ENCODE assay signal across 8 cellular contexts in the genomic region with DNA sequence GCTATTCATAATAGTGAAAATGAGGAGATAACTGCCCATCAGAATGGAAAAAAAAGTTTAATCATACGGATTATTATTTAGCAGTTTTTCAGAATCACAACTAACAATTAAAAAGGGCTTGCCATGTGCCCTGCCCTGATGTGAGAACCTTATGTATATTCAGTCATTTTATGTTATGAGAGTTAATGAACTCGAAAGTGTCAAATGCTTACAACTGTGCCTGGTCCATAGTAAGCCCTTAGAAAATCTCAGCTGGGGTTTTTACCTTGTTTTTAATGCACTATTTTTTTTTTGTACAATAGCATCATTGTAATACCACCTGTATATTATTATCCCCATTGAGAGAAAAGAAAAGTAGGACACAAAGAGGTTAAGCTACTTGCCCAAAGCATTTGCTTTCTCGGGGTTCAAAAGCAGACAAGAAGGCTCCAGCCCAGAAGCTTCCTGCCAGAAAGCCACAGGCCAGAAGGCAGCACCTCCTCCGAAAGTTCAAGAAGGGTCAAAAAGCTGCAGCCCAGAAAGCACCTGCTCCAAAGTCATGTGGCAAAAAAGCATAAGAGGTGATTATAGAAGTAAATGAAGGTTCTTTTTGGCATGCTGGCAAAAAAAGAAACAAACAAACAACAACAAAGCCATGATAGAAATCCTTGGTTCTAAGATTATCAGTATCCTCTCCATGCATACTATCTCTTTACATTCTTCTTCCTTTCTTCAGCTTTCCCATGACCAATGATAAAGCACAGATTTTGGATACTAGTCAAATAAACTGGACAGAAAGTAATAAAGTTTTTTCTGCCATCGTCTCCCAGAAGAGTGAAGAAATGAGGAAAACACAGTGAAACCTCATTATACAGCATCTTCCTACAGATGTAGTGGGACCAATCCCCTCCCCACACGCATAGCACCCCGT. TPM values are rescaled to one million over a fixed set of nuclear protein-coding genes. Genes with fewer than 3 reads are reported as not detected.
DNase-seq lines count a peak whose midpoint lies in the region; ATAC-seq and TF ChIP-seq lines count a peak whose summit lies in the region.

No MANE protein-coding gene starts in this region.

- no peak overlapping the region for H3K4me3 Mint-ChIP-seq in activated CD4-positive, alpha-beta T cell treated with anti-CD3 and anti-CD28 coated beads, Interleukin-2, amount 10 ng/mL, durations not matched to agents 7 days and 5 days
- no peak overlapping the region for H3K4me3 Mint-ChIP-seq in neural progenitor cell

- H3K4me1 ChIP-seq in Loucy (ENCODE audit: insufficient read depth, low read length, poor library complexity, severe bottlenecking) (peaks cover 10% of the 10 kb centered on the region), neural progenitor cell (peaks cover 9% of the 10 kb centered on the region)

- CTCF ChIA-PET in activated CD4-positive, alpha-beta T cell treated with anti-CD3 and anti-CD28 coated beads, Interleukin-2, amount 10 ng/mL, durations not matched to agents 7 days and 5 days (lab: Charles Lee): interaction anchor here (0.6 to 1.0 kb wide), 2 partner anchors 351 to 1333 kb away, joined by 4 to 5 read pairs; no protein-coding TSS in a partner anchor

- H3K27ac Mint-ChIP-seq in activated CD4-positive, alpha-beta T cell treated with anti-CD3 and anti-CD28 coated beads, Interleukin-2, amount 10 ng/mL, durations not matched to agents 7 days and 5 days: no peak overlapping the region
- no peak overlapping the region for H3K27ac Mint-ChIP-seq in neural progenitor cell

- no peaks in the 10 kb centered on the region; the same call in 1 of the 2 replicates for H3K9me3 ChIP-seq in Loucy (ENCODE audit: insufficient read depth, low read depth, low read length)
- H3K9me3 ChIP-seq in neural progenitor cell (ENCODE audit: low read depth): peaks cover 5% of the 10 kb centered on the region

- no peaks in the 10 kb centered on the region for H3K27me3 ChIP-seq in Loucy (ENCODE audit: insufficient read depth, low read length, poor library complexity, severe bottlenecking)
- no peaks in the 10 kb centered on the region for H3K27me3 ChIP-seq in neural progenitor cell

- no peaks in the 10 kb centered on the region for H3K27me3 Mint-ChIP-seq in activated CD4-positive, alpha-beta T cell treated with anti-CD3 and anti-CD28 coated beads, Interleukin-2, amount 10 ng/mL, durations not matched to agents 7 days and 5 days
- H3K27me3 Mint-ChIP-seq in neural progenitor cell (ENCODE audit: insufficient read depth, low read depth): no peaks in the 10 kb centered on the region

- peak; percentile 52 for DNase-seq in activated CD4-positive, alpha-beta T cell treated with anti-CD3 and anti-CD28 coated beads, Interleukin-2, amount 10 ng/mL, durations not matched to agents 7 days and 5 days
- no peak for DNase-seq in activated CD4-positive, alpha-beta T cell treated with anti-CD3 and anti-CD28 coated beads for 4 hours
- DNase-seq in neural progenitor cell (ENCODE audit: low spot score) (no peak), iPS-NIHi11 (ENCODE audit: low spot score) (no peak), iPS-NIHi7 (ENCODE audit: extremely low spot score) (no peak), NCI-H2227 treated with DMSO at 0.1 percent for 48 hours (lab: John Stamatoyannopoulos, UW) (no peak)

- POLR2A ChIA-PET in activated CD4-positive, alpha-beta T cell treated with anti-CD3 and anti-CD28 coated beads, Interleukin-2, amount 10 ng/mL, durations not matched to agents 7 days and 5 days (lab: Charles Lee): no interaction called here

- peak overlapping the region; percentile 8 for H3K4me3 ChIP-seq in Loucy (ENCODE audit: low read length, poor library complexity, severe bottlenecking)
- no peak overlapping the region for H3K4me3 ChIP-seq in neural progenitor cell

- no peaks in the 10 kb centered on the region for H3K36me3 Mint-ChIP-seq in activated CD4-positive, alpha-beta T cell treated with anti-CD3 and anti-CD28 coated beads, Interleukin-2, amount 10 ng/mL, durations not matched to agents 7 days and 5 days (ENCODE audit: low read depth)
- H3K36me3 Mint-ChIP-seq in neural progenitor cell: no peaks in the 10 kb centered on the region

- H3K4me1 Mint-ChIP-seq in activated CD4-positive, alpha-beta T cell treated with anti-CD3 and anti-CD28 coated beads, Interleukin-2, amount 10 ng/mL, durations not matched to agents 7 days and 5 days: peaks cover 20% of the 10 kb centered on the region
- H3K4me1 Mint-ChIP-seq in neural progenitor cell: peaks cover 12% of the 10 kb centered on the region

- H3K4me2 ChIP-seq in Loucy (ENCODE audit: low read depth, low read length, poor library complexity, severe bottlenecking) (peak overlapping the region; percentile 29), neural progenitor cell (peak overlapping the region; percentile 22)

- H4K20me1 ChIP-seq in Loucy (ENCODE audit: insufficient read depth, low read length, poor library complexity, severe bottlenecking) (no peaks in the 10 kb centered on the region), neural progenitor cell (ENCODE audit: low read depth) (no peaks in the 10 kb centered on the region)

- no peak for TF ChIP-seq CTCF in Loucy (conservative IDR thresholded peaks at IDR 0.05; ENCODE audit: low read length)
- TF ChIP-seq CTCF in neural progenitor cell (IDR thresholded peaks at IDR 0.05): no peak

- H3K27ac ChIP-seq in neural progenitor cell: no peak overlapping the region

- ATAC-seq in HG02610 (IDR thresholded peaks at IDR 0.05; ENCODE audit: unreplicated experiment): peak; percentile 94

- no peaks in the 10 kb centered on the region for H3K9me3 Mint-ChIP-seq in activated CD4-positive, alpha-beta T cell treated with anti-CD3 and anti-CD28 coated beads, Interleukin-2, amount 10 ng/mL, durations not matched to agents 7 days and 5 days
- peaks cover 6% of the 10 kb centered on the region for H3K9me3 Mint-ChIP-seq in neural progenitor cell

- H3F3A ChIP-seq in Loucy (ENCODE audit: low read depth) (no peaks in the 10 kb centered on the region), neural progenitor cell (ENCODE audit: low read depth) (no peaks in the 10 kb centered on the region)

- no peak overlapping the region for H2AFZ ChIP-seq in Loucy (ENCODE audit: low read length)
- H2AFZ ChIP-seq in neural progenitor cell (replicated peaks): no peak overlapping the region

- H3K36me3 ChIP-seq in Loucy (ENCODE audit: insufficient read depth, low read length) (no peaks in the 10 kb centered on the region), neural progenitor cell (no peaks in the 10 kb centered on the region)

- H3K9ac ChIP-seq in Loucy (ENCODE audit: low read depth, low read length, poor library complexity, severe bottlenecking) (no peak overlapping the region), neural progenitor cell (no peak overlapping the region)

- H3K9me2 ChIP-seq in Loucy (replicated peaks; ENCODE audit: low read depth, low read length): no peaks in the 10 kb centered on the region

- H3K79me2 ChIP-seq in Loucy (ENCODE audit: insufficient read depth, low read length): no peaks in the 10 kb centered on the region
- no peaks in the 10 kb centered on the region for H3K79me2 ChIP-seq in neural progenitor cell (ENCODE audit: low read depth)

RNA-seq across cellular contexts. Expression of a gene that starts 59.1 kb away (rescaled TPM):
- 100 to 1,000 TPM; 460 to 538 TPM for total RNA-seq in activated CD4-positive, alpha-beta T cell treated with anti-CD3 and anti-CD28 coated beads, Interleukin-2, amount 10 ng/mL, durations not matched to agents 7 days and 5 days
- 907 and 1,539 TPM in 2 replicates for total RNA-seq in neural progenitor cell (ENCODE audit: low replicate concordance)
